ENCODE assay signal across 12 cellular contexts in the genomic region with DNA sequence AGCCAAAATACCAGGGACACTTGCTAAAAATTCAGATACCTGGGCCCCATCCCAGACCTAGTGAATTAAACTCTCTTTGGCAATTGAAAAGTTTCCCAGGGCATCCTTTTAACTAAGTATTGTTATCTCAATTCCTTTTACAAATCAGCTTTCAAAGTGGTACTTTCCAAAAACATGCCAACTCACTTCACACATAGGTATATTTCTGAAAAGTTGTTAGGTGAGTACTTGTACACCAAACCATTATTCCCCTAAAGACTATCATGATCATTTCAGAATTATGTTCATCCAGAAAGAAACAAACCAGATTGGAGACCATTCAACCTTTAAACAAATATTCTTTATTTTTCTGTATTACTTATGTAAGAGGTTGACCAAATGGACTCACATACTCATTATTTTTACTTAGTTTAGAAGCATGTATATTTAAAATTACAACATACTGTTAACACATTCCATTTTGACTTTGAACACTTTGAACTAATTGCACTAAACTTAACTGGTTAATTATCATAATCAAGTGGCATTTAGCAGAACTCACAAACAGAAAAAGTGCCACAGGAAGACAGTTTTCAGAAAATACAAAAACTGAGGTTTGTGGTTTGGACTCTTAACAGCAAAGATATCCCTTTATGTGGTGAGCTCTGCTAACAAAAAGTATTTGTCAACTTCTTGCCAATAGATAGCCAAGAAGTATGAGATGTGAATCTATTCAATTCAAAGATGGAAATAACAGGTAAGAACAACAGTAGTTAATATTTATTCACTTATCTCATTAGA. TPM values are rescaled to one million over a fixed set of nuclear protein-coding genes. Genes with fewer than 3 reads are reported as not detected.
DNase-seq lines count a peak whose midpoint lies in the region; ATAC-seq and TF ChIP-seq lines count a peak whose summit lies in the region.
"Had no signal": no experiment of that assay in that cellular context is flagged by ENCODE, and none has a peak within 500 bp of the region (broad histone marks: within the 10 kb centered on the region; RNA-seq: fewer than 3 reads in every experiment).

No MANE protein-coding gene starts in this region.

- TF ChIP-seq CTCF in foreskin fibroblast (IDR thresholded peaks at IDR 0.05; ENCODE audit: low read depth, low read length) (no peak), left ventricle myocardium inferior (IDR thresholded peaks at IDR 0.05; ENCODE audit: borderline replicate concordance) (no peak)

- H3K9me3 ChIP-seq in left ventricle myocardium inferior (replicated peaks): no peaks in the 10 kb centered on the region
- H3K9me3 ChIP-seq: SK-N-SH had no signal

- H3K27ac ChIP-seq in left ventricle myocardium inferior (replicated peaks): no peak overlapping the region

- no peaks in the 10 kb centered on the region for H3K36me3 ChIP-seq in left ventricle myocardium inferior

- DNase-seq in fibroblast of peridontal ligament (ENCODE audit: extremely low read depth) (peak; percentile 6), hepatic stellate cell (ENCODE audit: low spot score) (no peak), foreskin fibroblast (no peak), NCI-H748 treated with DMSO at 0.1 percent for 48 hours (lab: John Stamatoyannopoulos, UW) (no peak), left ventricle myocardium inferior (no peak)
- DNase-seq: activated naive CD4-positive, alpha-beta T cell treated with anti-CD3 and anti-CD28 coated beads, Interleukin-2, amount 50 U/mL, for 16 hours; Karpas-422; naive B cell; SK-N-SH had no signal

- ATAC-seq in GM18508 (IDR thresholded peaks at IDR 0.05; ENCODE audit: insufficient read depth, unreplicated experiment) (peak; percentile 77), GM21526 (IDR thresholded peaks at IDR 0.05; ENCODE audit: low FRiP score, unreplicated experiment) (peak; percentile 78), HG03354 (IDR thresholded peaks at IDR 0.05; ENCODE audit: poor library complexity, severe bottlenecking, unreplicated experiment) (peak; percentile 79)

- H3K4me3 ChIP-seq in foreskin fibroblast (ENCODE audit: low read depth in 1 of 2, low read length in 2 of 2) (no peak overlapping the region), left ventricle myocardium inferior (no peak overlapping the region)

- intact Hi-C loops in left ventricle myocardium inferior (cut with micrococcal nuclease): no loop called here

- no peaks in the 10 kb centered on the region for H3K4me1 ChIP-seq in left ventricle myocardium inferior

- H3K27me3 ChIP-seq in left ventricle myocardium inferior (ENCODE audit: low read depth): no peaks in the 10 kb centered on the region

RNA-seq across cellular contexts. Expression of a gene that starts 40.7 kb away (rescaled TPM):
- total RNA-seq in left ventricle myocardium inferior: 2.2 TPM

RNA-seq across cellular contexts. Expression of a gene that starts 40.8 kb away (rescaled TPM):
- total RNA-seq in left ventricle myocardium inferior: 7.1 TPM
